20 cellular contexts compared by ENCODE assay signal in the genomic region with DNA sequence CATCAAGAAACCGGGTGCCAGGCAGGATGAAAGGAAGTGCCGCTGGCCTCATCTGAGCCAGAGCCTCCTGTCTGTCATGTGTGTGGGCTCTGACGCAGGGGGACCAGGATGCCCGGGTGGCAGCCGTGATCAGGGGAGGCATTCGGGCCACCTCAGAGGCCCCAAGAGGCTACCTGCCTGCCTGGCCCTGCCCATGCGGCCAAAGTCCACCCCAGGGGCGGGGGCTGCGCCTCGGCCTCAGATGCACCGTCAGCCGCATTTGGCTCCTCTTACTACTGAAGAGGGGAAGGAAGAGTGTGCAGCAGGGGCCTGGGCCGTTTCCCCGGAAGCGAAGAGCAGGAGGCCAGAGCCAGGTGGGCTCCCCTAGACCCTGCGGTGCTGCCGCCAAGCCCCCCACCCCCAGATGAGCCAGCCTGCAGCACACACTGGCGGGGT. TPM values are rescaled to one million over a fixed set of nuclear protein-coding genes. Genes with fewer than 3 reads are reported as not detected.
DNase-seq lines count a peak whose midpoint lies in the region; ATAC-seq, FAIRE-seq and TF ChIP-seq lines count a peak whose summit lies in the region.
"Had no signal": no experiment of that assay in that cellular context is flagged by ENCODE, and none has a peak within 500 bp of the region (broad histone marks: within the 10 kb centered on the region; RNA-seq: fewer than 3 reads in every experiment).

No MANE protein-coding gene starts in this region.

- no peak for DNase-seq in stimulated activated naive CD8-positive, alpha-beta T cell treated with anti-CD3 and anti-CD28 coated beads, Interleukin-15, amount 100 ng/mL, for 72 hours
- DNase-seq in stimulated activated naive CD8-positive, alpha-beta T cell treated with anti-CD3 and anti-CD28 coated beads, Interleukin-15, Interleukin-2, amounts not matched to agents 100 U/mL and 50 U/mL, for 24 hours, result no peak
- DNase-seq in kidney, result peak; percentile 63
- no peak for DNase-seq in neuronal stem cell (ENCODE audit: low spot score)
- DNase-seq in stimulated activated CD8-positive, alpha-beta memory T cell treated with anti-CD3 and anti-CD28 coated beads, Interleukin-4, amount 100 ng/mL, for 48 hours, result no peak
- no peak for DNase-seq in NCI-H774 (lab: John Stamatoyannopoulos, UW)
- DNase-seq in NCI-H69 (lab: John Stamatoyannopoulos, UW), result no peak
- DNase-seq: CD4-positive, alpha-beta T cell; COR-L47; GOT3; HCEC 1CT; MM.1S; NCI-H2029 treated with DMSO at 0.1 percent for 48 hours; NCI-H446 treated with DMSO at 0.1 percent for 48 hours had no signal

- no peaks in the 10 kb centered on the region for H3K9me3 Mint-ChIP-seq in stimulated activated naive CD8-positive, alpha-beta T cell treated with anti-CD3 and anti-CD28 coated beads, Interleukin-15, amount 100 ng/mL, for 72 hours
- H3K9me3 Mint-ChIP-seq: CD4-positive, alpha-beta T cell; IgD-negative memory B cell had no signal

- H3K9ac ChIP-seq in kidney (ENCODE audit: low read length in 2 of 2), result no peak overlapping the region
- peak overlapping the region; percentile 14 for H3K9ac ChIP-seq in neuronal stem cell (ENCODE audit: low read depth, low read length, poor library complexity)
- H3K9ac ChIP-seq: BLaER1 treated with 17β-estradiol and CSF1 and Interleukin-3, amounts not matched to agents 10 nM and 100 nM; KMS-11 had no signal

- H3K4me1 Mint-ChIP-seq in stimulated activated naive CD8-positive, alpha-beta T cell treated with anti-CD3 and anti-CD28 coated beads, Interleukin-15, amount 100 ng/mL, for 72 hours, result no peaks in the 10 kb centered on the region
- H3K4me1 Mint-ChIP-seq: IgD-negative memory B cell had no signal

- H3K36me3 ChIP-seq in kidney (ENCODE audit: control insufficient read depth in 1 of 2, insufficient read depth in 2 of 2, low read length in 2 of 2) (no peaks in the 10 kb centered on the region), neuronal stem cell (replicated peaks in 1 of 2; ENCODE audit: control insufficient read depth in 2 of 2, insufficient read depth in 2 of 2, low read length in 2 of 2) (no peaks in the 10 kb centered on the region)
- H3K36me3 ChIP-seq: BLaER1 treated with 17β-estradiol and CSF1 and Interleukin-3, amounts not matched to agents 10 nM and 100 nM had no signal

- ATAC-seq in stimulated activated naive CD8-positive, alpha-beta T cell treated with anti-CD3 and anti-CD28 coated beads, Interleukin-15, amount 100 ng/mL, for 72 hours, result peak; percentile 13
- no peak for ATAC-seq in stimulated activated naive CD8-positive, alpha-beta T cell treated with anti-CD3 and anti-CD28 coated beads, Interleukin-15, Interleukin-2, amounts not matched to agents 100 U/mL and 50 U/mL, for 24 hours

- no peaks in the 10 kb centered on the region for H3K27me3 Mint-ChIP-seq in stimulated activated naive CD8-positive, alpha-beta T cell treated with anti-CD3 and anti-CD28 coated beads, Interleukin-15, amount 100 ng/mL, for 72 hours
- H3K27me3 Mint-ChIP-seq: CD4-positive, alpha-beta T cell had no signal

- H3K4me1 ChIP-seq in kidney (ENCODE audit: control insufficient read depth in 1 of 2, insufficient read depth in 1 of 2, low read depth in 1 of 2, low read length in 2 of 2) (no peaks in the 10 kb centered on the region), neuronal stem cell (ENCODE audit: control insufficient read depth in 2 of 2, insufficient read depth in 1 of 2, low read depth in 1 of 2, low read length in 2 of 2) (peaks cover 6 to 20% of the 10 kb centered on the region in 2 donors)

- WGBS in neuronal stem cell (ENCODE audit: extremely low coverage in 2 of 2, insufficient read length in 2 of 2, insufficient replicate concordance in 1 of 2), 2 donors, result no CpG with 5 or more reads among the region's 18 CpGs

- H3K4me2 ChIP-seq in neuronal stem cell (ENCODE audit: insufficient read depth, low read length, poor library complexity, severe bottlenecking), result no peak overlapping the region
- H3K4me2 ChIP-seq: BLaER1 treated with 17β-estradiol and CSF1 and Interleukin-3, amounts not matched to agents 10 nM and 100 nM; KMS-11 had no signal

- no peak overlapping the region for H2BK120ac ChIP-seq in neuronal stem cell (ENCODE audit: low read depth, low read length)

- H2BK5ac ChIP-seq in neuronal stem cell (ENCODE audit: low read length), result no peak overlapping the region

- H3K27ac Mint-ChIP-seq in stimulated activated naive CD8-positive, alpha-beta T cell treated with anti-CD3 and anti-CD28 coated beads, Interleukin-15, amount 100 ng/mL, for 72 hours, result peak overlapping the region in 1 of 2 donors; percentile 71
- H3K27ac Mint-ChIP-seq: CD4-positive, alpha-beta T cell; IgD-negative memory B cell had no signal

- H4K91ac ChIP-seq in neuronal stem cell (ENCODE audit: low read depth, low read length, poor library complexity), result no peak overlapping the region

- H2BK12ac ChIP-seq in neuronal stem cell (ENCODE audit: low read length), result peak overlapping the region; percentile 78

- FAIRE-seq in kidney (lab: Jason Lieb, UNC), result no peak
- FAIRE-seq: A204.1, G401.6 had no signal

- no peak overlapping the region for H2BK15ac ChIP-seq in neuronal stem cell (ENCODE audit: low read length)

- H3K14ac ChIP-seq in neuronal stem cell (ENCODE audit: low read length), result peak overlapping the region; percentile 78

- no peak overlapping the region for H4K8ac ChIP-seq in neuronal stem cell (ENCODE audit: low read depth, low read length)

- H3K4me3 ChIP-seq in kidney (ENCODE audit: low read length in 2 of 2) (no peak overlapping the region), neuronal stem cell (ENCODE audit: low read length in 2 of 2) (no peak overlapping the region)
- H3K4me3 ChIP-seq: BLaER1 treated with 17β-estradiol and CSF1 and Interleukin-3, amounts not matched to agents 10 nM and 100 nM had no signal

- H3K4ac ChIP-seq in neuronal stem cell (ENCODE audit: low read length), result no peak overlapping the region

- H3K4me3 Mint-ChIP-seq in stimulated activated naive CD8-positive, alpha-beta T cell treated with anti-CD3 and anti-CD28 coated beads, Interleukin-15, amount 100 ng/mL, for 72 hours, result no peak overlapping the region
- H3K4me3 Mint-ChIP-seq: CD4-positive, alpha-beta T cell; IgD-negative memory B cell had no signal

- H3K18ac ChIP-seq in neuronal stem cell (ENCODE audit: low read length), result no peak overlapping the region

- no peak overlapping the region for H2AK5ac ChIP-seq in neuronal stem cell (ENCODE audit: low read depth, low read length)

- peak overlapping the region; percentile 32 for H3K23ac ChIP-seq in neuronal stem cell (ENCODE audit: low read depth, low read length, poor library complexity)

- no peak overlapping the region for H2AFZ ChIP-seq in neuronal stem cell (ENCODE audit: low read length)

- H3K27ac ChIP-seq in kidney (ENCODE audit: low read depth in 2 of 2, low read length in 2 of 2), result no peak overlapping the region
- H3K27ac ChIP-seq in neuronal stem cell (replicated peaks; ENCODE audit: low read length), result no peak overlapping the region
- H3K27ac ChIP-seq: BLaER1 treated with 17β-estradiol and CSF1 and Interleukin-3, amounts not matched to agents 10 nM and 100 nM; KMS-11; RWPE1 had no signal

- H3K27me3 ChIP-seq in neuronal stem cell (ENCODE audit: control insufficient read depth in 3 of 3, insufficient read depth in 3 of 3, low read depth in 1 of 3, low read length in 3 of 3), result no peaks in the 10 kb centered on the region

- no peaks in the 10 kb centered on the region for H3K79me1 ChIP-seq in neuronal stem cell (ENCODE audit: low read depth, low read length)

- intact Hi-C loops in kidney (cut with DNase I), result no loop called here

- TF ChIP-seq CTCF in kidney (IDR thresholded peaks at IDR 0.05; ENCODE audit: borderline replicate concordance, extremely low read depth, insufficient read depth), result no peak

- H3K9me3 ChIP-seq in kidney (ENCODE audit: control insufficient read depth in 1 of 2, low read length in 2 of 2) (no peaks in the 10 kb centered on the region), neuronal stem cell (replicated peaks in 1 of 2; ENCODE audit: control insufficient read depth in 2 of 2, insufficient read depth in 1 of 2, low read depth in 1 of 2, low read length in 2 of 2) (no peaks in the 10 kb centered on the region)
- H3K9me3 ChIP-seq: BLaER1 treated with 17β-estradiol and CSF1 and Interleukin-3, amounts not matched to agents 10 nM and 100 nM had no signal

RNA-seq across cellular contexts. Expression of a gene that starts 34.0 kb away (rescaled TPM):
- total RNA-seq in kidney, result 1.1 TPM
- polyA plus RNA-seq in kidney (ENCODE audit: insufficient read depth, low read depth, low replicate concordance), result not detected
- polyA plus RNA-seq in neuronal stem cell (2013, experiment 1 of 2), result 0.03 TPM
- 0.04 TPM for polyA plus RNA-seq in neuronal stem cell (2013, experiment 2 of 2)
